Comparison of ENCODE assay signal across 8 cellular contexts in the genomic region with DNA sequence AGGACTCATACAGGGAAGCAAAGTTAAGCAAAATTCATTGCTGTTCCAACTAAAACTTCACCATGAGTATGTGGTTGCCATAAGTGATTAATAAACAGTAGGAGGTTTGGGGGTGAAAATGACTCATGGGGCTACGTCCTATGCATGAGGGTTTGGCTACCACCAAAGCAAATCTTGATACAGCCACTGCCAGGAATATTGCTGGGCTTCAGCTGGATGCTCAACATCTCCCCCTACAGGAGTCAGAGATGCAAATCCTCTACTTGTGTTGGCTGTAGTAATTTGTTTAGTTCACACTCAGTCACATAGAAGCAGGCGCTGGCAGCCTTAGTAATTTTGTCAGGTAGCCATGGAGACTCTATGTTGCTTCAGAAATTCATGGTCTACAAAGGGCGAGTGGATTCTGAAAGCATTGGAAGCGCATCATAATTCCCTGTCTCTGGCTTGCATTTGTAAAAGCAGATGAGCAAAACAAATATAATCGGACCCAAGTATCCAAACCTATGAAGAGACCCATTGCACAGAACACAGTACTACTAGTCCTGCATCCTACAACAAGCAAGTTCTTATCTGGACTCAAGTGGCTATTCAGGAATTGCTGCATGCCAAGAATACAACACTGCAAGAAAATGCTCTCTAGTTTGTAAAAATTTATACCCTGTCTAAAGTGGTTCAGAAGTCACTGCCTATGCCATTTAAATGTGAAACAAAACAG.
A peak's percentile ranks its signal among the peaks of the same experiment; 100 is the strongest.
DNase-seq lines count a peak whose midpoint lies in the region; ATAC-seq and TF ChIP-seq lines count a peak whose summit lies in the region.

No MANE protein-coding gene starts in this region.

- peak; percentile 82 for TF ChIP-seq CTCF in AG04449 (IDR thresholded peaks at IDR 0.05; ENCODE audit: insufficient read depth, low read length, missing control alignments)
- TF ChIP-seq CTCF in GM13977 (IDR thresholded peaks at IDR 0.05; ENCODE audit: extremely low read depth, insufficient read depth, missing control alignments), result peak; percentile 74

- POLR2A ChIA-PET in AG04449 (lab: Yijun Ruan, JAX), result interaction anchor here (1.0 to 3.3 kb wide), 4 partner anchors 21 to 42 kb away, joined by 3 to 25 read pairs (median 4); no protein-coding TSS in a partner anchor

- H3K4me3 ChIP-seq in AG04449 (ENCODE audit: low read depth, low read length) (no peak overlapping the region), skeletal muscle cell (ENCODE audit: low read depth, low read length) (no peak overlapping the region)

- no peak overlapping the region for H3K4me3 Mint-ChIP-seq in activated naive CD8-positive, alpha-beta T cell treated with anti-CD3 and anti-CD28 coated beads, Interleukin-2, amount 50 U/mL, for 24 hours

- in situ Hi-C loops in GM13977 (cut with MboI; ENCODE audit: low pct_unique_long_range_greater_than_20kb, low sequenced_read_pairs, unreplicated experiment), result no loop called here

- H3K27me3 Mint-ChIP-seq in activated naive CD8-positive, alpha-beta T cell treated with anti-CD3 and anti-CD28 coated beads, Interleukin-2, amount 50 U/mL, for 24 hours, result no peaks in the 10 kb centered on the region

- peaks cover 34% of the 10 kb centered on the region for H3K4me1 Mint-ChIP-seq in activated naive CD8-positive, alpha-beta T cell treated with anti-CD3 and anti-CD28 coated beads, Interleukin-2, amount 50 U/mL, for 24 hours

- DNase-seq in AG04449 (ENCODE audit: low read depth, low spot score) (peak; percentile 92), GM13977 (ENCODE audit: low spot score) (peak; percentile 72), HuH-7.5 (ENCODE audit: low spot score) (peak; percentile 71), SKM-1 (lab: John Stamatoyannopoulos, UW; ENCODE audit: unreplicated experiment) (peak; percentile 45), left ventricle myocardium superior (no peak), skeletal muscle cell (ENCODE audit: low read depth) (peak; percentile 95), retina (no peak)
- peak; percentile 66 for DNase-seq in activated naive CD8-positive, alpha-beta T cell treated with anti-CD3 and anti-CD28 coated beads, Interleukin-2, amount 50 U/mL, for 24 hours

- peak overlapping the region; percentile 85 for H3K27ac Mint-ChIP-seq in activated naive CD8-positive, alpha-beta T cell treated with anti-CD3 and anti-CD28 coated beads, Interleukin-2, amount 50 U/mL, for 24 hours

- CTCF ChIA-PET in AG04449 (lab: Yijun Ruan, JAX), result interaction anchor here (0.7 to 4.6 kb wide), 23 partner anchors 7 to 329 kb away, joined by 3 to 25 read pairs (median 5); no protein-coding TSS in a partner anchor

- peak; percentile 99 for ATAC-seq in activated naive CD8-positive, alpha-beta T cell treated with anti-CD3 and anti-CD28 coated beads, Interleukin-2, amount 50 U/mL, for 24 hours
- ATAC-seq in left ventricle myocardium superior, result peak; percentile 47

- H3K9me3 Mint-ChIP-seq in activated naive CD8-positive, alpha-beta T cell treated with anti-CD3 and anti-CD28 coated beads, Interleukin-2, amount 50 U/mL, for 24 hours, result peaks cover 11% of the 10 kb centered on the region

- intact Hi-C loops in left ventricle myocardium superior (cut with micrococcal nuclease), result no loop called here

- peaks cover 6% of the 10 kb centered on the region for H3K36me3 Mint-ChIP-seq in activated naive CD8-positive, alpha-beta T cell treated with anti-CD3 and anti-CD28 coated beads, Interleukin-2, amount 50 U/mL, for 24 hours (ENCODE audit: low read depth)

Comparison
In these comparisons a context has a peak if more than half of its experiments do, and no peak if none do; other contexts are left out.
1. DNase-seq: peak in AG04449 (single experiment), GM13977 (single experiment), HuH-7.5 (single experiment), SKM-1 (single experiment), activated naive CD8-positive, alpha-beta T cell treated with anti-CD3 and anti-CD28 coated beads, Interleukin-2, amount 50 U/mL, for 24 hours (single experiment) and skeletal muscle cell (single experiment); none in left ventricle myocardium superior (single experiment) and retina (single experiment).